In genomic region chr2:47899915-47900314, GRCh38 we compare ENCODE assay signal across 13 cellular contexts. TPM values are rescaled to one million over a fixed set of nuclear protein-coding genes. Genes with fewer than 3 reads are reported as not detected.
DNase-seq lines count a peak whose midpoint lies in the region; ATAC-seq and TF ChIP-seq lines count a peak whose summit lies in the region.
"Had no signal": no experiment of that assay in that cellular context is flagged by ENCODE, and none has a peak within 500 bp of the region (broad histone marks: within the 10 kb centered on the region; RNA-seq: fewer than 3 reads in every experiment).

No MANE protein-coding gene starts in this region.

- no peaks in the 10 kb centered on the region for H3K27me3 ChIP-seq in CD8-positive, alpha-beta T cell (ENCODE audit: insufficient read depth, low read length)
- no peaks in the 10 kb centered on the region for H3K27me3 ChIP-seq in BE2C

- no peaks in the 10 kb centered on the region for H3K27me3 Mint-ChIP-seq in CD8-positive, alpha-beta T cell (ENCODE audit: low read depth)
- H3K27me3 Mint-ChIP-seq in central memory CD8-positive, alpha-beta T cell = no peaks in the 10 kb centered on the region
- H3K27me3 Mint-ChIP-seq in natural killer cell treated with Interleukin-12 subunit alpha and Interleukin-12 subunit beta and Interleukin-15 and Interleukin-18, amount 100 ng/mL, for 72 hours = no peaks in the 10 kb centered on the region

- H3K36me3 ChIP-seq in CD8-positive, alpha-beta T cell (ENCODE audit: insufficient read depth, low read length) = no peaks in the 10 kb centered on the region
- H3K36me3 ChIP-seq in BE2C = no peaks in the 10 kb centered on the region

- no peak overlapping the region for H3K27ac ChIP-seq in CD8-positive, alpha-beta T cell (ENCODE audit: low read depth, low read length)

- intact Hi-C loops in CD8-positive, alpha-beta T cell (cut with DNase I, micrococcal nuclease) = loop anchor here in 1 of 2 experiments (10.0 kb wide), 1 partner anchor 1195 kb away; no protein-coding TSS in a partner anchor

- H3K36me3 Mint-ChIP-seq in CD8-positive, alpha-beta T cell = peaks cover 14% of the 10 kb centered on the region
- H3K36me3 Mint-ChIP-seq in central memory CD8-positive, alpha-beta T cell (ENCODE audit: insufficient read depth) = peaks cover 16% of the 10 kb centered on the region
- peaks cover 6% of the 10 kb centered on the region for H3K36me3 Mint-ChIP-seq in natural killer cell treated with Interleukin-12 subunit alpha and Interleukin-12 subunit beta and Interleukin-15 and Interleukin-18, amount 100 ng/mL, for 72 hours

- DNase-seq in CD8-positive, alpha-beta T cell = no peak
- DNase-seq in MV-4-11 (lab: John Stamatoyannopoulos, UW) (peak; percentile 24), BE2C (no peak), ureter (ENCODE audit: low spot score) (no peak)
- DNase-seq in central memory CD8-positive, alpha-beta T cell (ENCODE audit: low spot score in 2 of 2) = no peak
- DNase-seq in natural killer cell treated with Interleukin-12 subunit alpha and Interleukin-12 subunit beta and Interleukin-15 and Interleukin-18, amount 100 ng/mL, for 72 hours (ENCODE audit: low spot score) = no peak
- DNase-seq: activated effector memory CD4-positive, alpha-beta T cell treated with Interleukin-2 at 50 U/mL for 16 hours; left colon; stimulated activated naive CD4-positive, alpha-beta T cell; T-helper 2 cell had no signal

- POLR2A ChIA-PET in CD8-positive, alpha-beta T cell (lab: Charles Lee) = interaction anchor here (0.9 kb wide), 1 partner anchor 463 kb away, joined by 4 read pairs; no protein-coding TSS in a partner anchor

- H3K9me3 Mint-ChIP-seq in CD8-positive, alpha-beta T cell = no peaks in the 10 kb centered on the region
- no peaks in the 10 kb centered on the region for H3K9me3 Mint-ChIP-seq in central memory CD8-positive, alpha-beta T cell
- H3K9me3 Mint-ChIP-seq in natural killer cell treated with Interleukin-12 subunit alpha and Interleukin-12 subunit beta and Interleukin-15 and Interleukin-18, amount 100 ng/mL, for 72 hours = no peaks in the 10 kb centered on the region

- no peak for ATAC-seq in CD8-positive, alpha-beta T cell
- no peak for ATAC-seq in central memory CD8-positive, alpha-beta T cell (replicated peaks; ENCODE audit: extremely low read depth, poor library complexity, severe bottlenecking)
- no peak for ATAC-seq in natural killer cell treated with Interleukin-12 subunit alpha and Interleukin-12 subunit beta and Interleukin-15 and Interleukin-18, amount 100 ng/mL, for 72 hours
- ATAC-seq in HG02798 (IDR thresholded peaks at IDR 0.05; ENCODE audit: poor library complexity, unreplicated experiment) (no peak), GM21423 (IDR thresholded peaks at IDR 0.05; ENCODE audit: unreplicated experiment) (no peak)
- ATAC-seq: left colon had no signal

- H3K4me3 Mint-ChIP-seq in CD8-positive, alpha-beta T cell = no peak overlapping the region
- H3K4me3 Mint-ChIP-seq in central memory CD8-positive, alpha-beta T cell = no peak overlapping the region
- no peak overlapping the region for H3K4me3 Mint-ChIP-seq in natural killer cell treated with Interleukin-12 subunit alpha and Interleukin-12 subunit beta and Interleukin-15 and Interleukin-18, amount 100 ng/mL, for 72 hours

- H3K4me3 ChIP-seq in CD8-positive, alpha-beta T cell (ENCODE audit: low read depth, low read length) = no peak overlapping the region
- no peak overlapping the region for H3K4me3 ChIP-seq in BE2C (ENCODE audit: low read depth, low read length)
- H3K4me3 ChIP-seq: skin epidermis had no signal

- CTCF ChIA-PET in CD8-positive, alpha-beta T cell (lab: Charles Lee) = interaction anchor here (0.7 to 1.6 kb wide), 4 partner anchors 19 to 207 kb away, joined by 3 to 6 read pairs (median 4); no protein-coding TSS in a partner anchor

- H3K27ac Mint-ChIP-seq in CD8-positive, alpha-beta T cell = peak overlapping the region; percentile 37
- peak overlapping the region; percentile 6 for H3K27ac Mint-ChIP-seq in central memory CD8-positive, alpha-beta T cell (ENCODE audit: low read depth)
- H3K27ac Mint-ChIP-seq in natural killer cell treated with Interleukin-12 subunit alpha and Interleukin-12 subunit beta and Interleukin-15 and Interleukin-18, amount 100 ng/mL, for 72 hours = peak overlapping the region; percentile 36 to 70

- H3K4me1 Mint-ChIP-seq in CD8-positive, alpha-beta T cell (ENCODE audit: low read depth) = peaks cover 74% of the 10 kb centered on the region
- peaks cover 70% of the 10 kb centered on the region for H3K4me1 Mint-ChIP-seq in central memory CD8-positive, alpha-beta T cell
- H3K4me1 Mint-ChIP-seq in natural killer cell treated with Interleukin-12 subunit alpha and Interleukin-12 subunit beta and Interleukin-15 and Interleukin-18, amount 100 ng/mL, for 72 hours (ENCODE audit: low read depth in 2 of 2) = peaks cover 48 to 57% of the 10 kb centered on the region in 2 donors

- peaks cover 63% of the 10 kb centered on the region for H3K4me1 ChIP-seq in CD8-positive, alpha-beta T cell (ENCODE audit: insufficient read depth, low read length)
- no peaks in the 10 kb centered on the region for H3K4me1 ChIP-seq in BE2C

- no peak for TF ChIP-seq CTCF in CD8-positive, alpha-beta T cell (IDR thresholded peaks at IDR 0.05)
- TF ChIP-seq CTCF in BE2C (IDR thresholded peaks at IDR 0.05; ENCODE audit: low read depth, low read length) = no peak

- H3K9me3 ChIP-seq in CD8-positive, alpha-beta T cell (ENCODE audit: low read length) = no peaks in the 10 kb centered on the region
- H3K9me3 ChIP-seq in BE2C = no peaks in the 10 kb centered on the region

RNA-seq across cellular contexts. Expression of gene FBXO11, which starts 6.4 kb away (rescaled TPM):
- total RNA-seq in CD8-positive, alpha-beta T cell = 100 to 1,000 TPM; 144 to 146 TPM
- total RNA-seq in natural killer cell treated with Interleukin-12 subunit alpha and Interleukin-12 subunit beta and Interleukin-15 and Interleukin-18, amount 100 ng/mL, for 72 hours = 10 to 100 TPM; 42.7 to 48.4 TPM
- polyA plus RNA-seq in BE2C (2012; ENCODE audit: insufficient read depth, insufficient read length, low read depth) = 13.8 TPM
- total RNA-seq in ureter = 67.7 TPM
